30 cellular contexts compared by ENCODE assay signal in genomic region chr22:37075046-37075445, GRCh38. TPM values are rescaled to one million over a fixed set of nuclear protein-coding genes. Genes with fewer than 3 reads are reported as not detected.
DNase-seq lines count a peak whose midpoint lies in the region; ATAC-seq, FAIRE-seq and TF ChIP-seq lines count a peak whose summit lies in the region.
"Had no signal": no experiment of that assay in that cellular context is flagged by ENCODE, and none has a peak within 500 bp of the region (broad histone marks: within the 10 kb centered on the region; RNA-seq: fewer than 3 reads in every experiment).

No MANE protein-coding gene starts in this region.

- SMC1A ChIA-PET in GM12878 (lab: Charles Lee; ENCODE audit: uncharacterized antibody, unreplicated experiment), result no interaction called here

- H3K36me3 Mint-ChIP-seq in stimulated activated effector memory CD8-positive, alpha-beta T cell treated with anti-CD3 and anti-CD28 coated beads, Interleukin-12 subunit alpha, Interleukin-12 subunit beta, amount 100 ng/mL, for 72 hours, result peaks cover 31% of the 10 kb centered on the region
- H3K36me3 Mint-ChIP-seq: CD14-positive monocyte; CD4-positive, CD25-positive, alpha-beta regulatory T cell; CD8-positive, alpha-beta memory T cell had no signal

- H4K20me1 ChIP-seq in GM12878 (ENCODE audit: control insufficient read depth, insufficient read depth), result no peaks in the 10 kb centered on the region
- H4K20me1 ChIP-seq: BLaER1 had no signal

- H3K27ac Mint-ChIP-seq in stimulated activated effector memory CD8-positive, alpha-beta T cell treated with anti-CD3 and anti-CD28 coated beads, Interleukin-12 subunit alpha, Interleukin-12 subunit beta, amount 100 ng/mL, for 72 hours, result peak overlapping the region; percentile 67
- H3K27ac Mint-ChIP-seq: CD14-positive monocyte had no signal

- BruUV-seq in GM12878 (replicated peaks; lab: Mats Ljungman, UMichigan), result no TSS peak

- POLR2A ChIA-PET in GM12878 (lab: Charles Lee), result interaction anchor here (0.7 kb wide), 1 partner anchor 174 kb away, joined by 3 read pairs; no protein-coding TSS in a partner anchor

- ATAC-seq in Right ventricle myocardium superior (ENCODE audit: poor library complexity), result no peak
- ATAC-seq in left ventricle myocardium superior, result no peak
- ATAC-seq in GM12878, result peak; percentile 13; the same call in 1 of the 3 replicates
- no peak for ATAC-seq in stimulated activated effector memory CD8-positive, alpha-beta T cell treated with anti-CD3 and anti-CD28 coated beads, Interleukin-12 subunit alpha, Interleukin-12 subunit beta, amount 100 ng/mL, for 72 hours

- H3K4me2 ChIP-seq in GM12878 (ENCODE audit: control insufficient read depth, insufficient read depth), result no peak overlapping the region
- H3K4me2 ChIP-seq: BLaER1 had no signal

- peaks cover 10% of the 10 kb centered on the region for H3K4me1 ChIP-seq in GM12878 (ENCODE audit: control insufficient read depth, insufficient read depth, low read length)
- H3K4me1 ChIP-seq: BE2C had no signal

- H3K4me1 Mint-ChIP-seq in stimulated activated effector memory CD8-positive, alpha-beta T cell treated with anti-CD3 and anti-CD28 coated beads, Interleukin-12 subunit alpha, Interleukin-12 subunit beta, amount 100 ng/mL, for 72 hours, result peaks cover 35% of the 10 kb centered on the region

- no peak overlapping the region for H3K9ac ChIP-seq in GM12878 (ENCODE audit: control insufficient read depth, insufficient read depth, low read length)
- H3K9ac ChIP-seq: BLaER1 had no signal

- H2AFZ ChIP-seq in GM12878 (ENCODE audit: control insufficient read depth, low read depth, low read length), result no peak overlapping the region

- no peaks in the 10 kb centered on the region for H3K36me3 ChIP-seq in GM12878 (ENCODE audit: control insufficient read depth in 2 of 2, insufficient read depth in 2 of 2, low read length in 1 of 2)
- H3K36me3 ChIP-seq: BE2C, BLaER1 had no signal

- no peaks in the 10 kb centered on the region for H3K9me3 Mint-ChIP-seq in stimulated activated effector memory CD8-positive, alpha-beta T cell treated with anti-CD3 and anti-CD28 coated beads, Interleukin-12 subunit alpha, Interleukin-12 subunit beta, amount 100 ng/mL, for 72 hours
- H3K9me3 Mint-ChIP-seq: CD8-positive, alpha-beta memory T cell had no signal

- RAD21 ChIA-PET in GM12878 (lab: Charles Lee; ENCODE audit: unreplicated experiment), result no interaction called here

- no peak for FAIRE-seq in GM12878 (lab: Jason Lieb, UNC)
- FAIRE-seq: A204.1, GM12891, GM19239 had no signal

- no peak for TF ChIP-seq RAD21 in GM12878 (IDR thresholded peaks at IDR 0.05; ENCODE audit: insufficient read depth, low read depth, low read length)

- 37% methylated on average over 17 of the region's 17 CpGs for WGBS in GM12878 (ENCODE audit: insufficient coverage, insufficient replicate concordance, low lambda C conversion rate, missing lambda C conversion rate)

- H3K27me3 ChIP-seq in GM12878 (replicated peaks in 1 of 2; ENCODE audit: control insufficient read depth in 2 of 2, insufficient read depth in 2 of 2, low read length in 1 of 2), result peaks cover 0 to 3% of the 10 kb centered on the region in 2 experiments; a peak in 2 of 4 replicates

- no peaks in the 10 kb centered on the region for H3K9me3 ChIP-seq in GM12878 (replicated peaks; ENCODE audit: control insufficient read depth, insufficient read depth, low read length)
- H3K9me3 ChIP-seq: BE2C had no signal

- in situ Hi-C loops in GM12878 (cut with MboI), result no loop called here

- H3K4me3 ChIP-seq in GM12878, result no peak overlapping the region
- H3K4me3 ChIP-seq: BLaER1 had no signal

- DNase-seq in Right ventricle myocardium superior (peak; percentile 13), left ventricle myocardium superior (no peak), GM12878 (ENCODE audit: low read depth, low spot score) (no peak), germinal center (ENCODE audit: low spot score) (no peak)
- no peak for DNase-seq in stimulated activated effector memory CD8-positive, alpha-beta T cell treated with anti-CD3 and anti-CD28 coated beads, Interleukin-12 subunit alpha, Interleukin-12 subunit beta, amount 100 ng/mL, for 72 hours (ENCODE audit: low spot score in 2 of 2)
- no peak for DNase-seq in activated effector memory CD4-positive, alpha-beta T cell treated with anti-CD3 and anti-CD28 coated beads, Interleukin-2, amount 50 U/mL, for 16 hours
- DNase-seq: 8988T; ACHN; BE2C; C1 segment of cervical spinal cord; CD4-positive, alpha-beta memory T cell; CD4-positive, CD25-positive, alpha-beta regulatory T cell; CD8-positive, alpha-beta memory T cell; COR-L47; DMS 273 treated with DMSO at 0.1 percent for 48 hours; DMS153; DMS53; DMS79; DND-41; EL; GDM1 had no signal

- no peak overlapping the region for H3K27ac ChIP-seq in GM12878 (ENCODE audit: control insufficient read depth, insufficient read depth)
- H3K27ac ChIP-seq: BLaER1 had no signal

- CTCF ChIA-PET in GM12878 (lab: Yijun Ruan, JAX), result no interaction called here

- H3K79me2 ChIP-seq in GM12878 (ENCODE audit: control insufficient read depth, insufficient read depth, low read length), result no peaks in the 10 kb centered on the region

- TF ChIP-seq POLR2A in GM12878 (IDR thresholded peaks at IDR 0.05; ENCODE audit: low read depth, low read length), result no peak

- no peak for TF ChIP-seq CTCF in GM12878 (IDR thresholded peaks at IDR 0.05 in 2 of 3, conservative IDR thresholded peaks at IDR 0.05 in 1 of 3; ENCODE audit: control insufficient read depth in 2 of 3, extremely low read depth in 1 of 3, insufficient read depth in 1 of 3, low read depth in 3 of 3, low read length in 3 of 3)

- TF ChIP-seq EP300 in GM12878 (IDR thresholded peaks at IDR 0.05; ENCODE audit: borderline replicate concordance in 1 of 2, control insufficient read depth in 1 of 2, low read depth in 2 of 2, low read length in 2 of 2), result no peak

- intact Hi-C loops in Right ventricle myocardium superior (cut with DNase I) (loop anchor here (5.0 kb wide), 1 partner anchor 127 kb away; no protein-coding TSS in a partner anchor), left ventricle myocardium superior (cut with micrococcal nuclease) (no loop called here), GM12878 (cut with micrococcal nuclease; ENCODE audit: unreplicated experiment) (loop anchor here (5.0 kb wide), 1 partner anchor 72 kb away; the partner anchor contains the start of gene IL2RB)

- no peak overlapping the region for H3K4me3 Mint-ChIP-seq in stimulated activated effector memory CD8-positive, alpha-beta T cell treated with anti-CD3 and anti-CD28 coated beads, Interleukin-12 subunit alpha, Interleukin-12 subunit beta, amount 100 ng/mL, for 72 hours
- H3K4me3 Mint-ChIP-seq: CD4-positive, alpha-beta memory T cell; CD4-positive, CD25-positive, alpha-beta regulatory T cell; CD8-positive, alpha-beta memory T cell had no signal

RNA-seq across cellular contexts. Expression of gene KCTD17, which starts 23.5 kb away (rescaled TPM):
- total RNA-seq in Right ventricle myocardium superior, result 8.9 TPM
- total RNA-seq in left ventricle myocardium superior, result 9.8 TPM
- total RNA-seq in GM12878 (2013; cell fraction: nucleolus; rRNA removed), result 8.3 and 13.5 TPM in 2 replicates
- 10.4 and 11.8 TPM in 2 replicates for total RNA-seq in GM12878 (2014; rRNA removed)
- total RNA-seq in GM12878 (2014; rRNA removed; fragmentation: Illumina TruSeq; extraction: Trizol), result 5.2 and 6.4 TPM in 2 replicates
- total RNA-seq in GM12878 (2021), result 16.8 and 18.4 TPM in 2 replicates
- 6.1 TPM for polyA plus RNA-seq in GM12878 (2011; ENCODE audit: low read depth)
- 7.6 and 13.0 TPM in 2 replicates for polyA plus RNA-seq in GM12878 (2011; rRNA removed)
- polyA plus RNA-seq in GM12878 (2011; cell fraction: cytosol; rRNA removed), result 12.7 and 18.2 TPM in 2 replicates
- 53.0 and 66.8 TPM in 2 replicates for polyA plus RNA-seq in GM12878 (2011; cell fraction: nucleus; rRNA removed)
- 7.0 and 7.7 TPM in 2 replicates for polyA plus RNA-seq in GM12878 (2012)
- 2.1 and 7.2 TPM in 2 replicates for polyA plus RNA-seq in GM12878 (2014; fragmentation: Illumina TruSeq; extraction: Trizol)
- under 1 TPM in 1 of 2 experiments, not detected in 1; 0.16 TPM for polyA plus RNA-seq in GM12878 (2014; fragmentation: Nextera tagmentation; extraction: Ambion mirVana)
- polyA plus RNA-seq in GM12878 (2014; rRNA removed), result 9.1 and 13.3 TPM in 2 replicates
- 10 to 100 TPM; 10.1 to 10.9 TPM for polyA plus RNA-seq in GM12878 (2016; fragmentation: Nextera tagmentation; extraction: Ambion mirVana)
- 11.2 and 14.5 TPM in 2 replicates for polyA minus RNA-seq in GM12878 (2011; rRNA and poly(A)+ RNA removed)
- 4.9 and 7.0 TPM in 2 replicates for polyA minus RNA-seq in GM12878 (2011; cell fraction: cytosol; rRNA and poly(A)+ RNA removed)
- polyA minus RNA-seq in GM12878 (2011; cell fraction: nucleus; rRNA and poly(A)+ RNA removed), result 8.1 and 15.6 TPM in 2 replicates

RNA-seq across cellular contexts. Expression of gene TMPRSS6, which starts 34.5 kb away (rescaled TPM):
- total RNA-seq in Right ventricle myocardium superior (not detected), left ventricle myocardium superior (not detected), GM12878 (2014; rRNA removed) (0.06 TPM in 1 of 2 replicates, not detected in the other), GM12878 (2014; rRNA removed; fragmentation: Illumina TruSeq; extraction: Trizol) (not detected in 2 replicates), GM12878 (2021) (0.19 and 0.31 TPM in 2 replicates)
- 4.0 TPM in 2 replicates for total RNA-seq in GM12878 (2013; cell fraction: nucleolus; rRNA removed)
- polyA plus RNA-seq in GM12878 (2011; ENCODE audit: low read depth), result 0.21 TPM
- polyA plus RNA-seq in GM12878 (2011; rRNA removed) (0.55 and 0.69 TPM in 2 replicates), GM12878 (2014; fragmentation: Illumina TruSeq; extraction: Trizol) (not detected in 2 replicates), GM12878 (2014; fragmentation: Nextera tagmentation; extraction: Ambion mirVana) (not detected), GM12878 (2014; rRNA removed) (0.03 TPM in 1 of 2 replicates, not detected in the other), GM12878 (2016; fragmentation: Nextera tagmentation; extraction: Ambion mirVana) (under 1 TPM in 1 of 2 experiments, not detected in 1; 0.07 TPM)
- polyA plus RNA-seq in GM12878 (2011; cell fraction: cytosol; rRNA removed), result 0.82 and 1.3 TPM in 2 replicates
- 3.8 and 6.0 TPM in 2 replicates for polyA plus RNA-seq in GM12878 (2011; cell fraction: nucleus; rRNA removed)
- 0.57 and 1.00 TPM in 2 replicates for polyA plus RNA-seq in GM12878 (2012)
- polyA minus RNA-seq in GM12878 (2011; rRNA and poly(A)+ RNA removed), result 0.82 and 1.1 TPM in 2 replicates
- 0.31 TPM in 1 of 2 replicates, not detected in the other for polyA minus RNA-seq in GM12878 (2011; cell fraction: cytosol; rRNA and poly(A)+ RNA removed)
- 1.8 TPM in 2 replicates for polyA minus RNA-seq in GM12878 (2011; cell fraction: nucleus; rRNA and poly(A)+ RNA removed)
- total RNA-seq: A673, Daoy, G401 had no signal
- polyA plus RNA-seq: AG04450; CD14-positive monocyte; CD4-positive, alpha-beta memory T cell had no signal

RNA-seq across cellular contexts. Expression of gene MPST, which starts 55.5 kb away (rescaled TPM):
- 60.3 TPM for total RNA-seq in Right ventricle myocardium superior
- total RNA-seq in left ventricle myocardium superior, result 56.7 TPM
- total RNA-seq in GM12878 (2013; cell fraction: nucleolus; rRNA removed), result 17.4 and 21.5 TPM in 2 replicates
- total RNA-seq in GM12878 (2014; rRNA removed), result 79.0 and 88.7 TPM in 2 replicates
- 13.8 and 16.4 TPM in 2 replicates for total RNA-seq in GM12878 (2014; rRNA removed; fragmentation: Illumina TruSeq; extraction: Trizol)
- total RNA-seq in GM12878 (2021), result 58.0 and 58.2 TPM in 2 replicates
- 7.7 TPM for polyA plus RNA-seq in GM12878 (2011; ENCODE audit: low read depth)
- 9.4 and 21.1 TPM in 2 replicates for polyA plus RNA-seq in GM12878 (2011; rRNA removed)
- polyA plus RNA-seq in GM12878 (2011; cell fraction: cytosol; rRNA removed), result 32.6 and 65.8 TPM in 2 replicates
- polyA plus RNA-seq in GM12878 (2011; cell fraction: nucleus; rRNA removed), result 49.0 and 61.0 TPM in 2 replicates
- polyA plus RNA-seq in GM12878 (2012), result 30.4 and 40.4 TPM in 2 replicates
- 3.5 and 8.1 TPM in 2 replicates for polyA plus RNA-seq in GM12878 (2014; fragmentation: Illumina TruSeq; extraction: Trizol)
- 1 to 10 TPM in 1 of 2 experiments, under 1 TPM in 1; 0.95 to 2.4 TPM for polyA plus RNA-seq in GM12878 (2014; fragmentation: Nextera tagmentation; extraction: Ambion mirVana)
- 88.1 and 101 TPM in 2 replicates for polyA plus RNA-seq in GM12878 (2014; rRNA removed)
- 10 to 100 TPM; 55.9 to 60.8 TPM for polyA plus RNA-seq in GM12878 (2016; fragmentation: Nextera tagmentation; extraction: Ambion mirVana)
- 8.3 and 17.3 TPM in 2 replicates for polyA minus RNA-seq in GM12878 (2011; rRNA and poly(A)+ RNA removed)
- polyA minus RNA-seq in GM12878 (2011; cell fraction: cytosol; rRNA and poly(A)+ RNA removed), result 19.9 and 21.1 TPM in 2 replicates
- 6.5 and 14.4 TPM in 2 replicates for polyA minus RNA-seq in GM12878 (2011; cell fraction: nucleus; rRNA and poly(A)+ RNA removed)

RNA-seq across cellular contexts. Expression of gene TST, which starts 55.8 kb away (rescaled TPM):
- total RNA-seq in Right ventricle myocardium superior (63.5 TPM), left ventricle myocardium superior (45.8 TPM), GM12878 (2014; rRNA removed) (24.6 TPM in 2 replicates), GM12878 (2014; rRNA removed; fragmentation: Illumina TruSeq; extraction: Trizol) (8.8 and 9.3 TPM in 2 replicates), GM12878 (2021) (20.8 and 20.9 TPM in 2 replicates)
- 2.8 and 4.3 TPM in 2 replicates for total RNA-seq in GM12878 (2013; cell fraction: nucleolus; rRNA removed)
- polyA plus RNA-seq in GM12878 (2011; ENCODE audit: low read depth), result 4.2 TPM
- polyA plus RNA-seq in GM12878 (2011; rRNA removed) (3.3 and 9.5 TPM in 2 replicates), GM12878 (2014; fragmentation: Illumina TruSeq; extraction: Trizol) (0.59 and 5.7 TPM in 2 replicates), GM12878 (2014; fragmentation: Nextera tagmentation; extraction: Ambion mirVana) (1 to 10 TPM; 2.4 to 7.0 TPM), GM12878 (2014; rRNA removed) (24.1 and 25.0 TPM in 2 replicates), GM12878 (2016; fragmentation: Nextera tagmentation; extraction: Ambion mirVana) (10 to 100 TPM; 11.3 to 11.8 TPM)
- 13.6 and 23.5 TPM in 2 replicates for polyA plus RNA-seq in GM12878 (2011; cell fraction: cytosol; rRNA removed)
- 10.1 and 13.5 TPM in 2 replicates for polyA plus RNA-seq in GM12878 (2011; cell fraction: nucleus; rRNA removed)
- 5.7 and 6.9 TPM in 2 replicates for polyA plus RNA-seq in GM12878 (2012)
- polyA minus RNA-seq in GM12878 (2011; rRNA and poly(A)+ RNA removed), result 4.5 and 9.4 TPM in 2 replicates
- polyA minus RNA-seq in GM12878 (2011; cell fraction: cytosol; rRNA and poly(A)+ RNA removed), result 3.3 and 4.1 TPM in 2 replicates
- 4.1 and 8.3 TPM in 2 replicates for polyA minus RNA-seq in GM12878 (2011; cell fraction: nucleus; rRNA and poly(A)+ RNA removed)
- total RNA-seq: CD4-positive, CD25-positive, alpha-beta regulatory T cell had no signal
